Comparison of ENCODE assay signal across 8 cellular contexts in genomic region chr4:85898236-85898635, GRCh38.
"Had no signal": no experiment of that assay in that cellular context is flagged by ENCODE, and none has a peak within 500 bp of the region (broad histone marks: within the 10 kb centered on the region; RNA-seq: fewer than 3 reads in every experiment).

No MANE protein-coding gene starts in this region.

- FAIRE-seq: H1, H54, HTR-8/SVneo, K562 had no signal

- H3K4me3 Mint-ChIP-seq: GM23338, H9 had no signal

- DNase-seq: H9, HCEC 1CT, IMR-90 had no signal

- H3K9me3 Mint-ChIP-seq: H9 had no signal

- H3K4me1 Mint-ChIP-seq: GM23338, H9 had no signal

- H3K4me2 ChIP-seq: GM23338 had no signal

- H2AFZ ChIP-seq: GM23338 had no signal

- H3K27ac Mint-ChIP-seq: GM23338, H9 had no signal

- ATAC-seq: GM23338, K562 had no signal

- H3K4me3 ChIP-seq: GM23338, K562 had no signal
